ENCODE assay signal across 29 cellular contexts in genomic region chr19:53541971-53542370, GRCh38. TPM values are rescaled to one million over a fixed set of nuclear protein-coding genes. Genes with fewer than 3 reads are reported as not detected.
DNase-seq lines count a peak whose midpoint lies in the region; ATAC-seq and TF ChIP-seq lines count a peak whose summit lies in the region.
"Had no signal": no experiment of that assay in that cellular context is flagged by ENCODE, and none has a peak within 500 bp of the region (broad histone marks: within the 10 kb centered on the region; RNA-seq: fewer than 3 reads in every experiment).

No MANE protein-coding gene starts in this region.

- no peak for DNase-seq in activated CD8-positive, alpha-beta T cell treated with anti-CD3 and anti-CD28 coated beads for 36 hours
- no peak for DNase-seq in activated CD8-positive, alpha-beta T cell treated with anti-CD3 and anti-CD28 coated beads, Interleukin-2, amount 10 ng/mL, durations not matched to agents 7 days and 5 days
- DNase-seq in GM23248 (no peak), endothelial cell (ENCODE audit: low spot score) (no peak), NCI-H2107 (lab: John Stamatoyannopoulos, UW) (no peak)
- DNase-seq in activated naive CD8-positive, alpha-beta T cell treated with anti-CD3 and anti-CD28 coated beads, Interleukin-2, amount 50 U/mL, for 24 hours: no peak
- DNase-seq in naive thymus-derived CD4-positive, alpha-beta T cell: no peak
- DNase-seq in T-helper 2 cell treated with Interferon-gamma antibody and Interleukin-4, amounts not matched to agents 5 μg/mL and 100 μg/mL, for 36 hours (ENCODE audit: low spot score): no peak
- DNase-seq: activated CD8-positive, alpha-beta memory T cell treated with anti-CD3 and anti-CD28 coated beads for 24 hours; activated naive CD4-positive, alpha-beta T cell treated with anti-CD3 and anti-CD28 coated beads, Interleukin-2, amount 10 ng/mL, durations not matched to agents 7 days and 5 days; activated T-cell treated with anti-CD3 and anti-CD28 coated beads, Interleukin-2, amount 50 U/mL, for 4 hours; aorta; caudate nucleus; DMS79; GF-D8; HCEC 1CT; left ventricle myocardium superior; midbrain; NCI-H1105; NCI-H1930; NCI-H2227 treated with DMSO at 0.1 percent for 48 hours; NCI-H69; retina; RPMI8226; stimulated activated CD4-positive, alpha-beta T cell treated with anti-CD3 and anti-CD28 coated beads, Interleukin-2, amount 100 ng/mL, for 24 hours; T-helper 1 cell had no signal

- CTCF ChIA-PET in activated CD8-positive, alpha-beta T cell treated with anti-CD3 and anti-CD28 coated beads for 36 hours (lab: Charles Lee): no interaction called here
- CTCF ChIA-PET in activated CD8-positive, alpha-beta T cell treated with anti-CD3 and anti-CD28 coated beads, Interleukin-2, amount 10 ng/mL, durations not matched to agents 7 days and 5 days (lab: Charles Lee): no interaction called here
- CTCF ChIA-PET in naive thymus-derived CD4-positive, alpha-beta T cell (lab: Charles Lee): no interaction called here

- peaks cover 27% of the 10 kb centered on the region for H3F3A ChIP-seq in GM23248 (ENCODE audit: insufficient read depth)

- peaks cover 47% of the 10 kb centered on the region for H3K79me2 ChIP-seq in GM23248 (ENCODE audit: insufficient read depth)

- peaks cover 20% of the 10 kb centered on the region for H3K4me1 Mint-ChIP-seq in activated CD8-positive, alpha-beta T cell treated with anti-CD3 and anti-CD28 coated beads for 36 hours (ENCODE audit: low read depth)
- H3K4me1 Mint-ChIP-seq in activated CD8-positive, alpha-beta T cell treated with anti-CD3 and anti-CD28 coated beads, Interleukin-2, amount 10 ng/mL, durations not matched to agents 7 days and 5 days (ENCODE audit: low read depth): peaks cover 13% of the 10 kb centered on the region
- peaks cover 36% of the 10 kb centered on the region for H3K4me1 Mint-ChIP-seq in activated naive CD8-positive, alpha-beta T cell treated with anti-CD3 and anti-CD28 coated beads, Interleukin-2, amount 50 U/mL, for 24 hours
- H3K4me1 Mint-ChIP-seq in naive thymus-derived CD4-positive, alpha-beta T cell: peaks cover 5 to 55% (median 36%) of the 10 kb centered on the region in 7 donors
- H3K4me1 Mint-ChIP-seq in T-helper 2 cell treated with Interferon-gamma antibody and Interleukin-4, amounts not matched to agents 5 μg/mL and 100 μg/mL, for 36 hours (ENCODE audit: low read depth): peaks cover 2% of the 10 kb centered on the region
- H3K4me1 Mint-ChIP-seq in endothelial cell (ENCODE audit: unreplicated experiment): peaks cover 6% of the 10 kb centered on the region

- peaks cover 24% of the 10 kb centered on the region for H3K4me1 ChIP-seq in GM23248 (ENCODE audit: insufficient read depth)
- peaks cover 3 to 4% of the 10 kb centered on the region in 2 donors for H3K4me1 ChIP-seq in naive thymus-derived CD4-positive, alpha-beta T cell (ENCODE audit: control insufficient read depth in 2 of 2, insufficient read depth in 2 of 2, low read length in 2 of 2)

- in situ Hi-C loops in GM23248 (cut with MboI): no loop called here

- no peak overlapping the region for H2AFZ ChIP-seq in GM23248

- peaks cover 59% of the 10 kb centered on the region for H3K36me3 Mint-ChIP-seq in activated CD8-positive, alpha-beta T cell treated with anti-CD3 and anti-CD28 coated beads for 36 hours (ENCODE audit: low read depth)
- peaks cover 50% of the 10 kb centered on the region for H3K36me3 Mint-ChIP-seq in activated CD8-positive, alpha-beta T cell treated with anti-CD3 and anti-CD28 coated beads, Interleukin-2, amount 10 ng/mL, durations not matched to agents 7 days and 5 days (ENCODE audit: low read depth)
- H3K36me3 Mint-ChIP-seq in activated naive CD8-positive, alpha-beta T cell treated with anti-CD3 and anti-CD28 coated beads, Interleukin-2, amount 50 U/mL, for 24 hours (ENCODE audit: low read depth): peaks cover 69% of the 10 kb centered on the region
- H3K36me3 Mint-ChIP-seq in naive thymus-derived CD4-positive, alpha-beta T cell: peaks cover 10 to 56% (median 50%) of the 10 kb centered on the region in 5 donors
- peaks cover 33% of the 10 kb centered on the region for H3K36me3 Mint-ChIP-seq in T-helper 2 cell treated with Interferon-gamma antibody and Interleukin-4, amounts not matched to agents 5 μg/mL and 100 μg/mL, for 36 hours (ENCODE audit: low read depth)
- peaks cover 5% of the 10 kb centered on the region for H3K36me3 Mint-ChIP-seq in endothelial cell (ENCODE audit: low read depth, unreplicated experiment)

- ATAC-seq in activated CD8-positive, alpha-beta T cell treated with anti-CD3 and anti-CD28 coated beads for 36 hours: no peak
- ATAC-seq in activated CD8-positive, alpha-beta T cell treated with anti-CD3 and anti-CD28 coated beads, Interleukin-2, amount 10 ng/mL, durations not matched to agents 7 days and 5 days: no peak
- ATAC-seq in activated naive CD8-positive, alpha-beta T cell treated with anti-CD3 and anti-CD28 coated beads, Interleukin-2, amount 50 U/mL, for 24 hours: no peak
- ATAC-seq in naive thymus-derived CD4-positive, alpha-beta T cell: no peak
- ATAC-seq: activated T-cell treated with anti-CD3 and anti-CD28 coated beads, Interleukin-2, amount 50 U/mL, for 4 hours; K562; left ventricle myocardium superior had no signal

- intact Hi-C loops in activated CD8-positive, alpha-beta T cell treated with anti-CD3 and anti-CD28 coated beads for 36 hours (cut with micrococcal nuclease): no loop called here
- intact Hi-C loops in naive thymus-derived CD4-positive, alpha-beta T cell (cut with micrococcal nuclease): no loop called here

- no peak overlapping the region for H3K4me3 Mint-ChIP-seq in activated CD8-positive, alpha-beta T cell treated with anti-CD3 and anti-CD28 coated beads for 36 hours
- no peak overlapping the region for H3K4me3 Mint-ChIP-seq in activated CD8-positive, alpha-beta T cell treated with anti-CD3 and anti-CD28 coated beads, Interleukin-2, amount 10 ng/mL, durations not matched to agents 7 days and 5 days
- H3K4me3 Mint-ChIP-seq in activated naive CD8-positive, alpha-beta T cell treated with anti-CD3 and anti-CD28 coated beads, Interleukin-2, amount 50 U/mL, for 24 hours: no peak overlapping the region
- H3K4me3 Mint-ChIP-seq in naive thymus-derived CD4-positive, alpha-beta T cell: peak overlapping the region in 2 of 10 donors; percentile 1 to 15
- no peak overlapping the region for H3K4me3 Mint-ChIP-seq in T-helper 2 cell treated with Interferon-gamma antibody and Interleukin-4, amounts not matched to agents 5 μg/mL and 100 μg/mL, for 36 hours
- H3K4me3 Mint-ChIP-seq in endothelial cell (ENCODE audit: unreplicated experiment): no peak overlapping the region
- H3K4me3 Mint-ChIP-seq: activated naive CD4-positive, alpha-beta T cell treated with anti-CD3 and anti-CD28 coated beads, Interleukin-2, amount 10 ng/mL, durations not matched to agents 7 days and 5 days; activated T-cell treated with anti-CD3 and anti-CD28 coated beads, Interleukin-2, amount 50 U/mL, for 4 hours; nephron had no signal

- no peaks in the 10 kb centered on the region for H3K27me3 Mint-ChIP-seq in activated CD8-positive, alpha-beta T cell treated with anti-CD3 and anti-CD28 coated beads for 36 hours
- H3K27me3 Mint-ChIP-seq in activated CD8-positive, alpha-beta T cell treated with anti-CD3 and anti-CD28 coated beads, Interleukin-2, amount 10 ng/mL, durations not matched to agents 7 days and 5 days (ENCODE audit: low read depth): no peaks in the 10 kb centered on the region
- peaks cover 3% of the 10 kb centered on the region for H3K27me3 Mint-ChIP-seq in activated naive CD8-positive, alpha-beta T cell treated with anti-CD3 and anti-CD28 coated beads, Interleukin-2, amount 50 U/mL, for 24 hours
- peaks cover 0 to 2% (median 0%) of the 10 kb centered on the region in 5 donors for H3K27me3 Mint-ChIP-seq in naive thymus-derived CD4-positive, alpha-beta T cell
- H3K27me3 Mint-ChIP-seq in T-helper 2 cell treated with Interferon-gamma antibody and Interleukin-4, amounts not matched to agents 5 μg/mL and 100 μg/mL, for 36 hours (ENCODE audit: low read depth): no peaks in the 10 kb centered on the region
- H3K27me3 Mint-ChIP-seq in endothelial cell (ENCODE audit: unreplicated experiment): peaks cover 8% of the 10 kb centered on the region
- H3K27me3 Mint-ChIP-seq: activated naive CD4-positive, alpha-beta T cell treated with anti-CD3 and anti-CD28 coated beads, Interleukin-2, amount 10 ng/mL, durations not matched to agents 7 days and 5 days had no signal

- H3K4me2 ChIP-seq in GM23248 (ENCODE audit: unreplicated experiment): no peak overlapping the region

- no peaks in the 10 kb centered on the region for H3K9me2 ChIP-seq in GM23248 (ENCODE audit: insufficient read depth)

- H3K9ac ChIP-seq in GM23248: peak overlapping the region; percentile 29; the same call in 1 of the 2 replicates

- H4K20me1 ChIP-seq in GM23248 (ENCODE audit: insufficient read depth): no peaks in the 10 kb centered on the region

- TF ChIP-seq CTCF in activated CD8-positive, alpha-beta T cell treated with anti-CD3 and anti-CD28 coated beads for 36 hours (IDR thresholded peaks at IDR 0.05): no peak
- TF ChIP-seq CTCF in endothelial cell (IDR thresholded peaks at IDR 0.05; ENCODE audit: unreplicated experiment): no peak

- no peak overlapping the region for H3K4me3 ChIP-seq in GM23248
- H3K4me3 ChIP-seq in naive thymus-derived CD4-positive, alpha-beta T cell (ENCODE audit: low read length): no peak overlapping the region
- H3K4me3 ChIP-seq: K562, tibial nerve had no signal

- peaks cover 4% of the 10 kb centered on the region for H3K9me3 Mint-ChIP-seq in activated CD8-positive, alpha-beta T cell treated with anti-CD3 and anti-CD28 coated beads for 36 hours
- H3K9me3 Mint-ChIP-seq in activated CD8-positive, alpha-beta T cell treated with anti-CD3 and anti-CD28 coated beads, Interleukin-2, amount 10 ng/mL, durations not matched to agents 7 days and 5 days (ENCODE audit: insufficient read depth): peaks cover 4% of the 10 kb centered on the region
- peaks cover 15% of the 10 kb centered on the region for H3K9me3 Mint-ChIP-seq in activated naive CD8-positive, alpha-beta T cell treated with anti-CD3 and anti-CD28 coated beads, Interleukin-2, amount 50 U/mL, for 24 hours
- H3K9me3 Mint-ChIP-seq in naive thymus-derived CD4-positive, alpha-beta T cell: peaks cover 0 to 40% (median 10%) of the 10 kb centered on the region in 11 donors
- peaks cover 15% of the 10 kb centered on the region for H3K9me3 Mint-ChIP-seq in T-helper 2 cell treated with Interferon-gamma antibody and Interleukin-4, amounts not matched to agents 5 μg/mL and 100 μg/mL, for 36 hours
- no peaks in the 10 kb centered on the region for H3K9me3 Mint-ChIP-seq in endothelial cell (ENCODE audit: unreplicated experiment)
- H3K9me3 Mint-ChIP-seq: activated T-cell treated with anti-CD3 and anti-CD28 coated beads, Interleukin-2, amount 50 U/mL, for 4 hours; nephron had no signal

- peak overlapping the region; percentile 5 for H3K27ac Mint-ChIP-seq in activated CD8-positive, alpha-beta T cell treated with anti-CD3 and anti-CD28 coated beads for 36 hours
- no peak overlapping the region for H3K27ac Mint-ChIP-seq in activated CD8-positive, alpha-beta T cell treated with anti-CD3 and anti-CD28 coated beads, Interleukin-2, amount 10 ng/mL, durations not matched to agents 7 days and 5 days
- peak overlapping the region; percentile 69 for H3K27ac Mint-ChIP-seq in activated naive CD8-positive, alpha-beta T cell treated with anti-CD3 and anti-CD28 coated beads, Interleukin-2, amount 50 U/mL, for 24 hours
- peak overlapping the region in 5 of 9 donors; percentile 59 to 79 (median 68) for H3K27ac Mint-ChIP-seq in naive thymus-derived CD4-positive, alpha-beta T cell
- H3K27ac Mint-ChIP-seq in T-helper 2 cell treated with Interferon-gamma antibody and Interleukin-4, amounts not matched to agents 5 μg/mL and 100 μg/mL, for 36 hours: no peak overlapping the region
- H3K27ac Mint-ChIP-seq in endothelial cell (ENCODE audit: unreplicated experiment): no peak overlapping the region
- H3K27ac Mint-ChIP-seq: activated naive CD4-positive, alpha-beta T cell treated with anti-CD3 and anti-CD28 coated beads, Interleukin-2, amount 10 ng/mL, durations not matched to agents 7 days and 5 days; nephron had no signal

- peaks cover 5% of the 10 kb centered on the region; the same call in 1 of the 2 replicates for H3K36me3 ChIP-seq in GM23248 (ENCODE audit: low read depth)
- H3K36me3 ChIP-seq in naive thymus-derived CD4-positive, alpha-beta T cell (ENCODE audit: control insufficient read depth in 2 of 3, insufficient read depth in 3 of 3, low read length in 3 of 3): peaks cover 0 to 27% (median 3%) of the 10 kb centered on the region in 3 experiments

- POLR2A ChIA-PET in activated CD8-positive, alpha-beta T cell treated with anti-CD3 and anti-CD28 coated beads for 36 hours (lab: Charles Lee): no interaction called here
- POLR2A ChIA-PET in activated CD8-positive, alpha-beta T cell treated with anti-CD3 and anti-CD28 coated beads, Interleukin-2, amount 10 ng/mL, durations not matched to agents 7 days and 5 days (lab: Charles Lee): no interaction called here
- POLR2A ChIA-PET in naive thymus-derived CD4-positive, alpha-beta T cell (lab: Charles Lee): no interaction called here

- peak overlapping the region; percentile 42 for H3K27ac ChIP-seq in GM23248
- no peak overlapping the region for H3K27ac ChIP-seq in naive thymus-derived CD4-positive, alpha-beta T cell (ENCODE audit: low read depth, low read length)

- no peaks in the 10 kb centered on the region for H3K9me3 ChIP-seq in GM23248 (ENCODE audit: low read depth)
- no peaks in the 10 kb centered on the region for H3K9me3 ChIP-seq in naive thymus-derived CD4-positive, alpha-beta T cell (ENCODE audit: control insufficient read depth in 2 of 3, low read length in 3 of 3)
- H3K9me3 ChIP-seq: tibial nerve had no signal

- WGBS in GM23248 (ENCODE audit: low coverage in 1 of 2, low lambda C conversion rate in 2 of 2, missing lambda C conversion rate in 2 of 2), 2 experiments: 96 to 100% methylated on average over 1 of the region's 1 CpG

- H3K27me3 ChIP-seq in GM23248 (replicated peaks; ENCODE audit: insufficient read depth): no peaks in the 10 kb centered on the region
- no peaks in the 10 kb centered on the region for H3K27me3 ChIP-seq in naive thymus-derived CD4-positive, alpha-beta T cell (ENCODE audit: control insufficient read depth in 2 of 2, insufficient read depth in 2 of 2, low read length in 2 of 2)
- H3K27me3 ChIP-seq: tibial nerve had no signal

RNA-seq across cellular contexts. Expression of gene ZNF331, which starts 4.0 kb away (rescaled TPM):
- 10 to 100 TPM; 34.8 to 36.4 TPM for total RNA-seq in activated CD8-positive, alpha-beta T cell treated with anti-CD3 and anti-CD28 coated beads for 36 hours
- 10 to 100 TPM; 17.3 to 20.6 TPM for total RNA-seq in activated CD8-positive, alpha-beta T cell treated with anti-CD3 and anti-CD28 coated beads, Interleukin-2, amount 10 ng/mL, durations not matched to agents 7 days and 5 days
- 12.0 and 13.9 TPM in 2 replicates for total RNA-seq in GM23248 (2014; rRNA removed; shearing (Covaris generic))
- 15.7 and 17.0 TPM in 2 replicates for polyA plus RNA-seq in GM23248 (2016; fragmentation: Nextera tagmentation; extraction: Ambion mirVana)
- total RNA-seq in naive thymus-derived CD4-positive, alpha-beta T cell: 100 to 1,000 TPM in 2 of 5 experiments, 10 to 100 TPM in 3; 18.1 to 318 (median 68.6) TPM
- 10 to 100 TPM; 35.0 to 52.1 TPM for polyA plus RNA-seq in naive thymus-derived CD4-positive, alpha-beta T cell
- 26.6 TPM for total RNA-seq in endothelial cell (ENCODE audit: unreplicated experiment)

Comparison
In these comparisons a context has a peak if more than half of its experiments do, and no peak if none do; other contexts are left out.
1. H3K27ac Mint-ChIP-seq: peak in activated CD8-positive, alpha-beta T cell treated with anti-CD3 and anti-CD28 coated beads for 36 hours (single experiment), activated naive CD8-positive, alpha-beta T cell treated with anti-CD3 and anti-CD28 coated beads, Interleukin-2, amount 50 U/mL, for 24 hours (single experiment) and naive thymus-derived CD4-positive, alpha-beta T cell (5 of 9); none in activated CD8-positive, alpha-beta T cell treated with anti-CD3 and anti-CD28 coated beads, Interleukin-2, amount 10 ng/mL, durations not matched to agents 7 days and 5 days (single experiment), T-helper 2 cell treated with Interferon-gamma antibody and Interleukin-4, amounts not matched to agents 5 μg/mL and 100 μg/mL, for 36 hours (single experiment) and endothelial cell (single experiment).